Comparison of ENCODE assay signal across 30 cellular contexts in genomic region chr6:20644667-20645370, GRCh38.
DNase-seq lines count a peak whose midpoint lies in the region; FAIRE-seq and TF ChIP-seq lines count a peak whose summit lies in the region.
"Had no signal": no experiment of that assay in that cellular context is flagged by ENCODE, and none has a peak within 500 bp of the region (broad histone marks: within the 10 kb centered on the region; RNA-seq: fewer than 3 reads in every experiment).

No MANE protein-coding gene starts in this region.

- H3K27me3 ChIP-seq in astrocyte (ENCODE audit: insufficient read depth, low read length), result no peaks in the 10 kb centered on the region
- H3K27me3 ChIP-seq: neural progenitor cell had no signal

- no peaks in the 10 kb centered on the region for H3K9me3 ChIP-seq in astrocyte (ENCODE audit: insufficient read depth, low read depth, low read length)
- H3K9me3 ChIP-seq: prostate gland had no signal

- FAIRE-seq in astrocyte (lab: Jason Lieb, UNC) (no peak), H54 (lab: Jason Lieb, UNC) (no peak)

- H4K20me1 ChIP-seq in astrocyte (ENCODE audit: insufficient read depth, low read length), result no peaks in the 10 kb centered on the region

- H3K9me3 Mint-ChIP-seq in astrocyte (ENCODE audit: unreplicated experiment), result no peaks in the 10 kb centered on the region
- H3K9me3 Mint-ChIP-seq: CD8-positive, alpha-beta memory T cell; H9; neural progenitor cell; WTC11 had no signal

- no peaks in the 10 kb centered on the region for H3K4me1 ChIP-seq in astrocyte (ENCODE audit: insufficient read depth, low read length)
- H3K4me1 ChIP-seq: prostate gland had no signal

- H3K36me3 ChIP-seq in astrocyte (ENCODE audit: insufficient read depth, low read length), result no peaks in the 10 kb centered on the region
- H3K36me3 ChIP-seq: neural progenitor cell, prostate gland had no signal

- no peak overlapping the region for H3K27ac Mint-ChIP-seq in astrocyte (ENCODE audit: unreplicated experiment)
- H3K27ac Mint-ChIP-seq: CD8-positive, alpha-beta memory T cell; H9; IgD-negative memory B cell; memory B cell; neural progenitor cell; type B pancreatic cell; WTC11 had no signal

- no peak overlapping the region for H3K4me3 Mint-ChIP-seq in astrocyte (ENCODE audit: unreplicated experiment)
- H3K4me3 Mint-ChIP-seq: CD8-positive, alpha-beta memory T cell; H9; IgD-negative memory B cell; memory B cell; neural progenitor cell; type B pancreatic cell; WTC11 had no signal

- no peaks in the 10 kb centered on the region for H3K27me3 Mint-ChIP-seq in astrocyte (ENCODE audit: low read depth, unreplicated experiment)
- H3K27me3 Mint-ChIP-seq: CD8-positive, alpha-beta memory T cell; IgD-negative memory B cell; memory B cell; type B pancreatic cell had no signal

- H3K4me2 ChIP-seq in astrocyte (ENCODE audit: low read length), result no peak overlapping the region
- H3K4me2 ChIP-seq: neural progenitor cell had no signal

- TF ChIP-seq CTCF in astrocyte (IDR thresholded peaks at IDR 0.05; ENCODE audit: insufficient read depth, low read depth, low read length), result no peak
- TF ChIP-seq CTCF in fibroblast of pulmonary artery (IDR thresholded peaks at IDR 0.05; ENCODE audit: low read length, missing control alignments), result no peak

- H3K9ac ChIP-seq in astrocyte (ENCODE audit: low read length), result no peak overlapping the region
- H3K9ac ChIP-seq: neural progenitor cell had no signal

- no peak overlapping the region for H3K27ac ChIP-seq in astrocyte (ENCODE audit: low read depth, low read length)
- H3K27ac ChIP-seq: neural progenitor cell, prostate gland, skin epidermis had no signal

- TF ChIP-seq POLR2A in H54 (IDR thresholded peaks at IDR 0.05; ENCODE audit: low read depth, low read length), result no peak

- no peaks in the 10 kb centered on the region for H3K4me1 Mint-ChIP-seq in astrocyte (ENCODE audit: low read depth, unreplicated experiment)
- H3K4me1 Mint-ChIP-seq: memory B cell had no signal

- H3K4me3 ChIP-seq in astrocyte (ENCODE audit: insufficient read depth, low read depth, low read length) (no peak overlapping the region), fibroblast of pulmonary artery (replicated peaks; ENCODE audit: low read depth, low read length) (no peak overlapping the region)
- H3K4me3 ChIP-seq: neural progenitor cell, prostate gland, skin epidermis had no signal

- no peaks in the 10 kb centered on the region for H3K79me2 ChIP-seq in astrocyte (ENCODE audit: insufficient read depth, low read length)

- DNase-seq in EH (ENCODE audit: low read depth) (peak; percentile 35), HCEC 1CT (peak; percentile 19), astrocyte (ENCODE audit: low read depth) (peak; percentile 61), fibroblast of pulmonary artery (ENCODE audit: low read depth) (peak; percentile 49), NCI-H146 (lab: John Stamatoyannopoulos, UW) (no peak), NCI-H2227 treated with DMSO at 0.1 percent for 48 hours (lab: John Stamatoyannopoulos, UW) (no peak), NCI-H146 treated with DMSO at 0.1 percent for 48 hours (lab: John Stamatoyannopoulos, UW; ENCODE audit: unreplicated experiment) (no peak), H54 (ENCODE audit: insufficient read length, low spot score) (no peak)
- DNase-seq: activated CD8-positive, alpha-beta memory T cell treated with anti-CD3 and anti-CD28 coated beads for 24 hours; activated T-cell treated with anti-CD3 and anti-CD28 coated beads, Interleukin-2, amount 50 U/mL, for 1 hour; AML-193; amygdala; CD8-positive, alpha-beta memory T cell; central memory CD4-positive, alpha-beta T cell; DMS153; GDM1; H9; left cardiac atrium; NCI-H1436 treated with DMSO at 0.1 percent for 48 hours; NCI-H524; PC-3; SHP77 treated with DMSO at 0.1 percent for 48 hours; T-helper 9 cell had no signal

- H2AFZ ChIP-seq in astrocyte (ENCODE audit: low read depth, low read length), result no peak overlapping the region
- H2AFZ ChIP-seq: neural progenitor cell had no signal

- peaks cover 1% of the 10 kb centered on the region for H3K36me3 Mint-ChIP-seq in astrocyte (ENCODE audit: low read depth, unreplicated experiment)

Comparison
In these comparisons a context has a peak if more than half of its experiments do, and no peak if none do; other contexts are left out.
1. DNase-seq: peak in EH (single experiment), HCEC 1CT (single experiment), astrocyte (single experiment) and fibroblast of pulmonary artery (single experiment); none in NCI-H146 (single experiment), NCI-H2227 treated with DMSO at 0.1 percent for 48 hours (single experiment), NCI-H146 treated with DMSO at 0.1 percent for 48 hours (single experiment) and H54 (single experiment).